Comparison of ENCODE assay signal across 1 cellular context in genomic region chr13:108860418-108860817, GRCh38.
TF ChIP-seq lines count a peak whose summit lies in the region.

No MANE protein-coding gene starts in this region.

TF ChIP-seq in GM23338, 12 proteins besides CTCF, POLR2A, EP300 and RAD21 (continued from another document):
- TF ChIP-seq, protein P1, sequence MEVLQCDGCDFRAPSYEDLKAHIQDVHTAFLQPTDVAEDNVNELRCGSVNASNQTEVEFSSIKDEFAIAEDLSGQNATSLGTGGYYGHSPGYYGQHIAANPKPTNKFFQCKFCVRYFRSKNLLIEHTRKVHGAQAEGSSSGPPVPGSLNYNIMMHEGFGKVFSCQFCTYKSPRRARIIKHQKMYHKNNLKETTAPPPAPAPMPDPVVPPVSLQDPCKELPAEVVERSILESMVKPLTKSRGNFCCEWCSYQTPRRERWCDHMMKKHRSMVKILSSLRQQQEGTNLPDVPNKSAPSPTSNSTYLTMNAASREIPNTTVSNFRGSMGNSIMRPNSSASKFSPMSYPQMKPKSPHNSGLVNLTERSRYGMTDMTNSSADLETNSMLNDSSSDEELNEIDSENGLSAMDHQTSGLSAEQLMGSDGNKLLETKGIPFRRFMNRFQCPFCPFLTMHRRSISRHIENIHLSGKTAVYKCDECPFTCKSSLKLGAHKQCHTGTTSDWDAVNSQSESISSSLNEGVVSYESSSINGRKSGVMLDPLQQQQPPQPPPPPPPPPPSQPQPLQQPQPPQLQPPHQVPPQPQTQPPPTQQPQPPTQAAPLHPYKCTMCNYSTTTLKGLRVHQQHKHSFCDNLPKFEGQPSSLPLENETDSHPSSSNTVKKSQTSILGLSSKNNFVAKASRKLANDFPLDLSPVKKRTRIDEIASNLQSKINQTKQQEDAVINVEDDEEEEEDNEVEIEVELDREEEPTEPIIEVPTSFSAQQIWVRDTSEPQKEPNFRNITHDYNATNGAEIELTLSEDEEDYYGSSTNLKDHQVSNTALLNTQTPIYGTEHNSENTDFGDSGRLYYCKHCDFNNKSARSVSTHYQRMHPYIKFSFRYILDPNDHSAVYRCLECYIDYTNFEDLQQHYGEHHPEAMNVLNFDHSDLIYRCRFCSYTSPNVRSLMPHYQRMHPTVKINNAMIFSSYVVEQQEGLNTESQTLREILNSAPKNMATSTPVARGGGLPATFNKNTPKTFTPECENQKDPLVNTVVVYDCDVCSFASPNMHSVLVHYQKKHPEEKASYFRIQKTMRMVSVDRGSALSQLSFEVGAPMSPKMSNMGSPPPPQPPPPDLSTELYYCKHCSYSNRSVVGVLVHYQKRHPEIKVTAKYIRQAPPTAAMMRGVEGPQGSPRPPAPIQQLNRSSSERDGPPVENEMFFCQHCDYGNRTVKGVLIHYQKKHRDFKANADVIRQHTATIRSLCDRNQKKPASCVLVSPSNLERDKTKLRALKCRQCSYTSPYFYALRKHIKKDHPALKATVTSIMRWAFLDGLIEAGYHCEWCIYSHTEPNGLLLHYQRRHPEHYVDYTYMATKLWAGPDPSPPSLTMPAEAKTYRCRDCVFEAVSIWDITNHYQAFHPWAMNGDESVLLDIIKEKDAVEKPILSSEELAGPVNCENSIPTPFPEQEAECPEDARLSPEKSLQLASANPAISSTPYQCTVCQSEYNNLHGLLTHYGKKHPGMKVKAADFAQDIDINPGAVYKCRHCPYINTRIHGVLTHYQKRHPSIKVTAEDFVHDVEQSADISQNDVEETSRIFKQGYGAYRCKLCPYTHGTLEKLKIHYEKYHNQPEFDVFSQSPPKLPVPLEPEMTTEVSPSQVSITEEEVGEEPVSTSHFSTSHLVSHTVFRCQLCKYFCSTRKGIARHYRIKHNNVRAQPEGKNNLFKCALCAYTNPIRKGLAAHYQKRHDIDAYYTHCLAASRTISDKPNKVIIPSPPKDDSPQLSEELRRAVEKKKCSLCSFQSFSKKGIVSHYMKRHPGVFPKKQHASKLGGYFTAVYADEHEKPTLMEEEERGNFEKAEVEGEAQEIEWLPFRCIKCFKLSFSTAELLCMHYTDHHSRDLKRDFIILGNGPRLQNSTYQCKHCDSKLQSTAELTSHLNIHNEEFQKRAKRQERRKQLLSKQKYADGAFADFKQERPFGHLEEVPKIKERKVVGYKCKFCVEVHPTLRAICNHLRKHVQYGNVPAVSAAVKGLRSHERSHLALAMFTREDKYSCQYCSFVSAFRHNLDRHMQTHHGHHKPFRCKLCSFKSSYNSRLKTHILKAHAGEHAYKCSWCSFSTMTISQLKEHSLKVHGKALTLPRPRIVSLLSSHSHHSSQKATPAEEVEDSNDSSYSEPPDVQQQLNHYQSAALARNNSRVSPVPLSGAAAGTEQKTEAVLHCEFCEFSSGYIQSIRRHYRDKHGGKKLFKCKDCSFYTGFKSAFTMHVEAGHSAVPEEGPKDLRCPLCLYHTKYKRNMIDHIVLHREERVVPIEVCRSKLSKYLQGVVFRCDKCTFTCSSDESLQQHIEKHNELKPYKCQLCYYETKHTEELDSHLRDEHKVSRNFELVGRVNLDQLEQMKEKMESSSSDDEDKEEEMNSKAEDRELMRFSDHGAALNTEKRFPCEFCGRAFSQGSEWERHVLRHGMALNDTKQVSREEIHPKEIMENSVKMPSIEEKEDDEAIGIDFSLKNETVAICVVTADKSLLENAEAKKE (CRISPR knock-in tag; IDR thresholded peaks at IDR 0.05): no peak
- no peak for TF ChIP-seq ZNF114 (CRISPR knock-in tag; IDR thresholded peaks at IDR 0.05)
- TF ChIP-seq STAT1 (IDR thresholded peaks at IDR 0.05; ENCODE audit: unreplicated experiment): no peak
- no peak for TF ChIP-seq EZH2phosphoT487 (IDR thresholded peaks at IDR 0.05; ENCODE audit: unreplicated experiment)
- no peak for TF ChIP-seq EZH2 (IDR thresholded peaks at IDR 0.05; ENCODE audit: low read depth, unreplicated experiment)
- no peak for TF ChIP-seq NANOG (IDR thresholded peaks at IDR 0.05; ENCODE audit: borderline replicate concordance)
- TF ChIP-seq, protein P2, sequence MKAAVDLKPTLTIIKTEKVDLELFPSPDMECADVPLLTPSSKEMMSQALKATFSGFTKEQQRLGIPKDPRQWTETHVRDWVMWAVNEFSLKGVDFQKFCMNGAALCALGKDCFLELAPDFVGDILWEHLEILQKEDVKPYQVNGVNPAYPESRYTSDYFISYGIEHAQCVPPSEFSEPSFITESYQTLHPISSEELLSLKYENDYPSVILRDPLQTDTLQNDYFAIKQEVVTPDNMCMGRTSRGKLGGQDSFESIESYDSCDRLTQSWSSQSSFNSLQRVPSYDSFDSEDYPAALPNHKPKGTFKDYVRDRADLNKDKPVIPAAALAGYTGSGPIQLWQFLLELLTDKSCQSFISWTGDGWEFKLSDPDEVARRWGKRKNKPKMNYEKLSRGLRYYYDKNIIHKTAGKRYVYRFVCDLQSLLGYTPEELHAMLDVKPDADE (IDR thresholded peaks at IDR 0.05): no peak
- TF ChIP-seq ZNF331 (CRISPR knock-in tag; IDR thresholded peaks at IDR 0.05; ENCODE audit: low read depth): no peak
- no peak for TF ChIP-seq POLR2AphosphoS5 (IDR thresholded peaks at IDR 0.05; ENCODE audit: low read depth)
